10 cellular contexts compared by ENCODE assay signal in genomic region chr2:190637331-190637734, GRCh38. TPM values are rescaled to one million over a fixed set of nuclear protein-coding genes. Genes with fewer than 3 reads are reported as not detected.
DNase-seq lines count a peak whose midpoint lies in the region; ATAC-seq and TF ChIP-seq lines count a peak whose summit lies in the region.
"Had no signal": no experiment of that assay in that cellular context is flagged by ENCODE, and none has a peak within 500 bp of the region (broad histone marks: within the 10 kb centered on the region; RNA-seq: fewer than 3 reads in every experiment).

No MANE protein-coding gene starts in this region.

- H3K27me3 Mint-ChIP-seq in T-helper 17 cell: no peaks in the 10 kb centered on the region
- H3K27me3 Mint-ChIP-seq in activated CD4-positive, alpha-beta T cell treated with anti-CD3 and anti-CD28 coated beads, Interleukin-2, amount 10 ng/mL, durations not matched to agents 7 days and 5 days: no peaks in the 10 kb centered on the region

- no peaks in the 10 kb centered on the region for H3K9me3 Mint-ChIP-seq in activated CD4-positive, alpha-beta T cell treated with anti-CD3 and anti-CD28 coated beads, Interleukin-2, amount 10 ng/mL, durations not matched to agents 7 days and 5 days

- H3K27ac Mint-ChIP-seq in T-helper 17 cell: peak overlapping the region; percentile 2
- no peak overlapping the region for H3K27ac Mint-ChIP-seq in activated CD4-positive, alpha-beta T cell treated with anti-CD3 and anti-CD28 coated beads, Interleukin-2, amount 10 ng/mL, durations not matched to agents 7 days and 5 days

- ATAC-seq in T-helper 17 cell: no peak
- peak; percentile 59 for ATAC-seq in Right ventricle myocardium superior (ENCODE audit: poor library complexity)
- ATAC-seq in HG03460 (IDR thresholded peaks at IDR 0.05; ENCODE audit: unreplicated experiment): no peak
- ATAC-seq in GM21423 (IDR thresholded peaks at IDR 0.05; ENCODE audit: unreplicated experiment): no peak
- ATAC-seq: left colon had no signal

- H3K4me1 Mint-ChIP-seq in T-helper 17 cell: peaks cover 13% of the 10 kb centered on the region
- H3K4me1 Mint-ChIP-seq in activated CD4-positive, alpha-beta T cell treated with anti-CD3 and anti-CD28 coated beads, Interleukin-2, amount 10 ng/mL, durations not matched to agents 7 days and 5 days: no peaks in the 10 kb centered on the region

- 38 to 66% methylated on average over 1 of the region's 1 CpG for WGBS in sigmoid colon, 2 donors

- no peak overlapping the region for H3K4me3 ChIP-seq in sigmoid colon

- DNase-seq in GM04503 (ENCODE audit: low read depth) (peak; percentile 51), T-helper 17 cell (no peak), Right ventricle myocardium superior (no peak), sigmoid colon (no peak), NCI-H2196 (lab: John Stamatoyannopoulos, UW; ENCODE audit: unreplicated experiment) (no peak)
- DNase-seq in activated CD4-positive, alpha-beta T cell treated with anti-CD3 and anti-CD28 coated beads, Interleukin-2, amount 10 ng/mL, durations not matched to agents 7 days and 5 days: no peak
- DNase-seq: left colon, NCI-H774 had no signal

- intact Hi-C loops in Right ventricle myocardium superior (cut with DNase I) (no loop called here), sigmoid colon (cut with DNase I) (no loop called here)

- peaks cover 0 to 35% (median 23%) of the 10 kb centered on the region in 4 donors for H3K4me1 ChIP-seq in sigmoid colon

- H3K27me3 ChIP-seq in sigmoid colon: no peaks in the 10 kb centered on the region

- peaks cover 3% of the 10 kb centered on the region for H3K36me3 Mint-ChIP-seq in T-helper 17 cell (ENCODE audit: low read depth)
- no peaks in the 10 kb centered on the region for H3K36me3 Mint-ChIP-seq in activated CD4-positive, alpha-beta T cell treated with anti-CD3 and anti-CD28 coated beads, Interleukin-2, amount 10 ng/mL, durations not matched to agents 7 days and 5 days (ENCODE audit: low read depth)

- H3K27ac ChIP-seq in sigmoid colon: peak overlapping the region; percentile 64 to 81 (median 70)

- POLR2A ChIA-PET in activated CD4-positive, alpha-beta T cell treated with anti-CD3 and anti-CD28 coated beads, Interleukin-2, amount 10 ng/mL, durations not matched to agents 7 days and 5 days (lab: Charles Lee): no interaction called here

- TF ChIP-seq CTCF in sigmoid colon (IDR thresholded peaks at IDR 0.05): no peak

- TF ChIP-seq EP300 in sigmoid colon (IDR thresholded peaks at IDR 0.05): no peak

- no peak for TF ChIP-seq POLR2A in sigmoid colon (IDR thresholded peaks at IDR 0.05)

- no peaks in the 10 kb centered on the region for H3K36me3 ChIP-seq in sigmoid colon

- CTCF ChIA-PET in activated CD4-positive, alpha-beta T cell treated with anti-CD3 and anti-CD28 coated beads, Interleukin-2, amount 10 ng/mL, durations not matched to agents 7 days and 5 days (lab: Charles Lee): interaction anchor here (1.3 kb wide), 1 partner anchor 19 kb away, joined by 3 read pairs; no protein-coding TSS in a partner anchor

- H3K4me3 Mint-ChIP-seq in T-helper 17 cell: no peak overlapping the region
- no peak overlapping the region for H3K4me3 Mint-ChIP-seq in activated CD4-positive, alpha-beta T cell treated with anti-CD3 and anti-CD28 coated beads, Interleukin-2, amount 10 ng/mL, durations not matched to agents 7 days and 5 days

- H3K9me3 ChIP-seq in T-helper 17 cell (ENCODE audit: control insufficient read depth, low read length, poor library complexity, severe bottlenecking): no peaks in the 10 kb centered on the region
- H3K9me3 ChIP-seq in sigmoid colon: no peaks in the 10 kb centered on the region

RNA-seq across cellular contexts. Expression of gene NAB1, which starts 11.6 kb away (rescaled TPM):
- total RNA-seq in T-helper 17 cell: 10 to 100 TPM; 22.0 to 29.0 TPM
- 26.9 TPM for total RNA-seq in Right ventricle myocardium superior
- 100 to 1,000 TPM in 1 of 4 donors, 10 to 100 TPM in 3; 53.7 to 102 (median 66.7) TPM for total RNA-seq in sigmoid colon
- 10 to 100 TPM in 2 of 3 donors, 1 to 10 TPM in 1; 8.4 to 13.9 (median 13.6) TPM for polyA plus RNA-seq in sigmoid colon
- total RNA-seq in activated CD4-positive, alpha-beta T cell treated with anti-CD3 and anti-CD28 coated beads, Interleukin-2, amount 10 ng/mL, durations not matched to agents 7 days and 5 days: 10 to 100 TPM; 21.9 to 28.9 TPM
